ENCODE assay signal across 8 cellular contexts in the genomic region with DNA sequence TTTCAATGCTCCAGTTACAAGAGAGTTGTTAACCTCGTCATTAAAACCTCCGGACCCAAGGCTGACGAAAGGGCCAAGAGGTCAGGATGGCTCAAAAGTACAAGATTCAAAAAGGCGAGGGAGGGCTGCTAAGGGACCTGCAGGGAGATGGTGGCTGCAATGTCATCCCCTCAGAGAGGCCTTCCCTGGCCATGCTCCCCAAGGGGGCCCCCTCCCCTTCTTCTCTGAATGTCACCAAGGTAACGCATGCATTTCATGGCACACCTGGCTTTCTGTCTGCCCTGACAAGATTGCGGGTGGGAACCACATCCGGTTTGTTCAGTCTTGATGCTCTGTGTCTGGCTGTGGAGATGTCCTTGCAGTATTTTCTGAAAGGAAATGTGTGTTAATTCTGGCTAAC.
DNase-seq lines count a peak whose midpoint lies in the region; ATAC-seq, FAIRE-seq and TF ChIP-seq lines count a peak whose summit lies in the region.

No MANE protein-coding gene starts in this region.

- no peak for FAIRE-seq in pancreas (lab: Jason Lieb, UNC)

- H3K4me1 Mint-ChIP-seq in CD4-positive, alpha-beta T cell (ENCODE audit: low read depth): peaks cover 67% of the 10 kb centered on the region

- H3K4me3 Mint-ChIP-seq in CD4-positive, alpha-beta T cell: peak overlapping the region; percentile 59

- intact Hi-C loops in CD4-positive, alpha-beta T cell (cut with DNase I, micrococcal nuclease): loop anchor here in 1 of 2 experiments (1.0 kb wide), 1 partner anchor 22 kb away; no protein-coding TSS in a partner anchor
- intact Hi-C loops in pancreas (cut with DNase I): no loop called here

- no peaks in the 10 kb centered on the region for H3K36me3 Mint-ChIP-seq in CD4-positive, alpha-beta T cell (ENCODE audit: low read depth)

- H3K9me3 Mint-ChIP-seq in CD4-positive, alpha-beta T cell: no peaks in the 10 kb centered on the region

- H3K4me1 ChIP-seq in pancreas: no peaks in the 10 kb centered on the region

- peak; percentile 63 to 87 (median 72) for DNase-seq in CD4-positive, alpha-beta T cell
- DNase-seq in NCI-H1417 treated with DMSO at 0.1 percent for 48 hours (lab: John Stamatoyannopoulos, UW): peak; percentile 71
- DNase-seq in activated T-cell treated with anti-CD3 and anti-CD28 coated beads, Interleukin-2, amount 50 U/mL, for 1 hour: peak; percentile 71
- peak; percentile 40 to 67 for DNase-seq in stimulated activated CD4-positive, alpha-beta T cell treated with anti-CD3 and anti-CD28 coated beads, Interleukin-2, amount 100 ng/mL, for 24 hours
- DNase-seq in occipital lobe (lab: John Stamatoyannopoulos, UW): no peak
- no peak for DNase-seq in pancreas
- no peak for DNase-seq in inferior parietal cortex (ENCODE audit: extremely low spot score)

- no peaks in the 10 kb centered on the region for H3K9me3 ChIP-seq in CD4-positive, alpha-beta T cell (ENCODE audit: control insufficient read depth, low read length)
- no peaks in the 10 kb centered on the region for H3K9me3 ChIP-seq in pancreas

- peak; percentile 82 for ATAC-seq in CD4-positive, alpha-beta T cell (ENCODE audit: poor library complexity)
- ATAC-seq in GM21619 (IDR thresholded peaks at IDR 0.05; ENCODE audit: unreplicated experiment) (peak; percentile 76), pancreas (no peak)

- no peaks in the 10 kb centered on the region for H3K27me3 Mint-ChIP-seq in CD4-positive, alpha-beta T cell

- CTCF ChIA-PET in CD4-positive, alpha-beta T cell (lab: Charles Lee): interaction anchor here (1.1 to 2.5 kb wide), 2 partner anchors 29 to 1343 kb away, joined by 3 to 5 read pairs; no protein-coding TSS in a partner anchor

- H3K4me3 ChIP-seq in pancreas: no peak overlapping the region

- no peaks in the 10 kb centered on the region for H3K36me3 ChIP-seq in pancreas

- POLR2A ChIA-PET in CD4-positive, alpha-beta T cell (lab: Charles Lee): interaction anchor here (1.4 kb wide), 1 partner anchor 14 kb away, joined by 3 read pairs; no protein-coding TSS in a partner anchor

- peak overlapping the region; percentile 92 for H3K27ac Mint-ChIP-seq in CD4-positive, alpha-beta T cell

- H3K27me3 ChIP-seq in CD4-positive, alpha-beta T cell (ENCODE audit: control insufficient read depth, insufficient read depth, low read length): no peaks in the 10 kb centered on the region
- no peaks in the 10 kb centered on the region for H3K27me3 ChIP-seq in pancreas

- H3K27ac ChIP-seq in CD4-positive, alpha-beta T cell (ENCODE audit: low read depth, low read length): peak overlapping the region; percentile 75
- no peak overlapping the region for H3K27ac ChIP-seq in pancreas

- no peak for TF ChIP-seq CTCF in CD4-positive, alpha-beta T cell (IDR thresholded peaks at IDR 0.05)
- no peak for TF ChIP-seq CTCF in pancreas (IDR thresholded peaks at IDR 0.05)

- 55 to 60% methylated on average over 7 of the region's 7 CpGs for WGBS in pancreas, 2 donors

Comparison
In these comparisons a context has a peak if more than half of its experiments do, and no peak if none do; other contexts are left out.
1. ATAC-seq: peak in CD4-positive, alpha-beta T cell (single experiment) and GM21619 (single experiment); none in pancreas (0 of 4).
2. DNase-seq: peak in CD4-positive, alpha-beta T cell (10 of 10), NCI-H1417 treated with DMSO at 0.1 percent for 48 hours (single experiment), activated T-cell treated with anti-CD3 and anti-CD28 coated beads, Interleukin-2, amount 50 U/mL, for 1 hour (single experiment) and stimulated activated CD4-positive, alpha-beta T cell treated with anti-CD3 and anti-CD28 coated beads, Interleukin-2, amount 100 ng/mL, for 24 hours (2 of 2); none in occipital lobe (single experiment), pancreas (0 of 6) and inferior parietal cortex (single experiment).